In genomic region chr6:15023448-15023847, GRCh38 we compare ENCODE assay signal across 1 cellular context.
TF ChIP-seq lines count a peak whose summit lies in the region.

No MANE protein-coding gene starts in this region.

TF ChIP-seq in GM12878, 131 proteins besides CTCF, POLR2A, EP300 and RAD21 (continued from another document):
- TF ChIP-seq, protein P1, sequence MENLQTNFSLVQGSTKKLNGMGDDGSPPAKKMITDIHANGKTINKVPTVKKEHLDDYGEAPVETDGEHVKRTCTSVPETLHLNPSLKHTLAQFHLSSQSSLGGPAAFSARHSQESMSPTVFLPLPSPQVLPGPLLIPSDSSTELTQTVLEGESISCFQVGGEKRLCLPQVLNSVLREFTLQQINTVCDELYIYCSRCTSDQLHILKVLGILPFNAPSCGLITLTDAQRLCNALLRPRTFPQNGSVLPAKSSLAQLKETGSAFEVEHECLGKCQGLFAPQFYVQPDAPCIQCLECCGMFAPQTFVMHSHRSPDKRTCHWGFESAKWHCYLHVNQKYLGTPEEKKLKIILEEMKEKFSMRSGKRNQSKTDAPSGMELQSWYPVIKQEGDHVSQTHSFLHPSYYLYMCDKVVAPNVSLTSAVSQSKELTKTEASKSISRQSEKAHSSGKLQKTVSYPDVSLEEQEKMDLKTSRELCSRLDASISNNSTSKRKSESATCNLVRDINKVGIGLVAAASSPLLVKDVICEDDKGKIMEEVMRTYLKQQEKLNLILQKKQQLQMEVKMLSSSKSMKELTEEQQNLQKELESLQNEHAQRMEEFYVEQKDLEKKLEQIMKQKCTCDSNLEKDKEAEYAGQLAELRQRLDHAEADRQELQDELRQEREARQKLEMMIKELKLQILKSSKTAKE (IDR thresholded peaks at IDR 0.05; ENCODE audit: low read depth, poor library complexity, severe bottlenecking): peak; percentile 99
- peak; percentile 42; the same call in 1 of the 2 replicates for TF ChIP-seq SMARCA5 (IDR thresholded peaks at IDR 0.05)
- 0 out of 2 replicates have a peak, but pooled peaks have one; percentile 81 for TF ChIP-seq NBN (IDR thresholded peaks at IDR 0.05)
- TF ChIP-seq, protein P2, sequence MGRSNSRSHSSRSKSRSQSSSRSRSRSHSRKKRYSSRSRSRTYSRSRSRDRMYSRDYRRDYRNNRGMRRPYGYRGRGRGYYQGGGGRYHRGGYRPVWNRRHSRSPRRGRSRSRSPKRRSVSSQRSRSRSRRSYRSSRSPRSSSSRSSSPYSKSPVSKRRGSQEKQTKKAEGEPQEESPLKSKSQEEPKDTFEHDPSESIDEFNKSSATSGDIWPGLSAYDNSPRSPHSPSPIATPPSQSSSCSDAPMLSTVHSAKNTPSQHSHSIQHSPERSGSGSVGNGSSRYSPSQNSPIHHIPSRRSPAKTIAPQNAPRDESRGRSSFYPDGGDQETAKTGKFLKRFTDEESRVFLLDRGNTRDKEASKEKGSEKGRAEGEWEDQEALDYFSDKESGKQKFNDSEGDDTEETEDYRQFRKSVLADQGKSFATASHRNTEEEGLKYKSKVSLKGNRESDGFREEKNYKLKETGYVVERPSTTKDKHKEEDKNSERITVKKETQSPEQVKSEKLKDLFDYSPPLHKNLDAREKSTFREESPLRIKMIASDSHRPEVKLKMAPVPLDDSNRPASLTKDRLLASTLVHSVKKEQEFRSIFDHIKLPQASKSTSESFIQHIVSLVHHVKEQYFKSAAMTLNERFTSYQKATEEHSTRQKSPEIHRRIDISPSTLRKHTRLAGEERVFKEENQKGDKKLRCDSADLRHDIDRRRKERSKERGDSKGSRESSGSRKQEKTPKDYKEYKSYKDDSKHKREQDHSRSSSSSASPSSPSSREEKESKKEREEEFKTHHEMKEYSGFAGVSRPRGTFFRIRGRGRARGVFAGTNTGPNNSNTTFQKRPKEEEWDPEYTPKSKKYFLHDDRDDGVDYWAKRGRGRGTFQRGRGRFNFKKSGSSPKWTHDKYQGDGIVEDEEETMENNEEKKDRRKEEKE (IDR thresholded peaks at IDR 0.05): no peak
- peak; percentile 88 for TF ChIP-seq ATF7 (IDR thresholded peaks at IDR 0.05; ENCODE audit: low read depth)
- TF ChIP-seq YY1 (IDR thresholded peaks at IDR 0.05; ENCODE audit: low read depth, low read length): no peak; the same call in 1 of the 2 replicates
- TF ChIP-seq CBX5 (IDR thresholded peaks at IDR 0.05; ENCODE audit: low read depth): 0 out of 2 replicates have a peak, but pooled peaks have one; percentile 67
- TF ChIP-seq NFYA (IDR thresholded peaks at IDR 0.05; ENCODE audit: borderline replicate concordance, low read depth, low read length): no peak
- TF ChIP-seq DPF2 (IDR thresholded peaks at IDR 0.05): peak; percentile 97
- TF ChIP-seq POU2F2 (IDR thresholded peaks at IDR 0.05; ENCODE audit: borderline replicate concordance, low read depth, low read length): peak; percentile 56; the same call in 1 of the 3 replicates
- TF ChIP-seq ZNF24 (IDR thresholded peaks at IDR 0.05): peak; percentile 66; the same call in 1 of the 2 replicates
- peak; percentile 88 for TF ChIP-seq EED (IDR thresholded peaks at IDR 0.05; ENCODE audit: low read depth)
- TF ChIP-seq RELB (IDR thresholded peaks at IDR 0.05; ENCODE audit: low read depth): peak; percentile 88
- TF ChIP-seq SREBF1 (IDR thresholded peaks at IDR 0.05; ENCODE audit: low read length): no peak
- peak; percentile 97 for TF ChIP-seq BACH1 (IDR thresholded peaks at IDR 0.05; ENCODE audit: borderline replicate concordance)
- peak; percentile 50 to 73; a peak in 3 of 4 replicates for TF ChIP-seq BHLHE40 (IDR thresholded peaks at IDR 0.05; ENCODE audit: borderline replicate concordance in 1 of 2, low read depth in 2 of 2, low read length in 1 of 2)
- peak; percentile 72; the same call in 1 of the 2 replicates for TF ChIP-seq CBFB (IDR thresholded peaks at IDR 0.05; ENCODE audit: low read depth)
- TF ChIP-seq TARDBP (IDR thresholded peaks at IDR 0.05; ENCODE audit: borderline replicate concordance): no peak; the same call in 1 of the 2 replicates
- peak; percentile 56; the same call in 1 of the 2 replicates for TF ChIP-seq FOXM1 (IDR thresholded peaks at IDR 0.05; ENCODE audit: low read depth, low read length)
- TF ChIP-seq ZNF384 (IDR thresholded peaks at IDR 0.05; ENCODE audit: borderline replicate concordance, low read depth, low read length): no peak
- peak; percentile 79 for TF ChIP-seq BCL11A (IDR thresholded peaks at IDR 0.05; ENCODE audit: low read depth, low read length)
- TF ChIP-seq, protein P3, sequence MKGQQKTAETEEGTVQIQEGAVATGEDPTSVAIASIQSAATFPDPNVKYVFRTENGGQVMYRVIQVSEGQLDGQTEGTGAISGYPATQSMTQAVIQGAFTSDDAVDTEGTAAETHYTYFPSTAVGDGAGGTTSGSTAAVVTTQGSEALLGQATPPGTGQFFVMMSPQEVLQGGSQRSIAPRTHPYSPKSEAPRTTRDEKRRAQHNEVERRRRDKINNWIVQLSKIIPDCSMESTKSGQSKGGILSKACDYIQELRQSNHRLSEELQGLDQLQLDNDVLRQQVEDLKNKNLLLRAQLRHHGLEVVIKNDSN (IDR thresholded peaks at IDR 0.05; ENCODE audit: borderline replicate concordance, extremely low read length, insufficient read depth, low read depth, low read length): no peak
- TF ChIP-seq POLR2AphosphoS5 (IDR thresholded peaks at IDR 0.05; ENCODE audit: low read length): peak; percentile 42; the same call in 1 of the 2 replicates
- TF ChIP-seq CREM (IDR thresholded peaks at IDR 0.05; ENCODE audit: low read depth): peak; percentile 69; the same call in 1 of the 2 replicates
- no peak for TF ChIP-seq YBX1 (IDR thresholded peaks at IDR 0.05)
- TF ChIP-seq PML (IDR thresholded peaks at IDR 0.05; ENCODE audit: low read length): 0 out of 2 replicates have a peak, but pooled peaks have one; percentile 39
- TF ChIP-seq CHD1 (IDR thresholded peaks at IDR 0.05; ENCODE audit: low read depth, low read length): no peak
- TF ChIP-seq BMI1 (IDR thresholded peaks at IDR 0.05; ENCODE audit: borderline replicate concordance): peak; percentile 79; the same call in 1 of the 2 replicates
- TF ChIP-seq IKZF1 (conservative IDR thresholded peaks at IDR 0.05): peak; percentile 92
- TF ChIP-seq ELK1 (IDR thresholded peaks at IDR 0.05; ENCODE audit: low read depth, low read length): no peak
- no peak for TF ChIP-seq EGR1 (IDR thresholded peaks at IDR 0.05; ENCODE audit: borderline replicate concordance in 1 of 2, low read depth in 2 of 2, low read length in 2 of 2)
- TF ChIP-seq MEF2B (IDR thresholded peaks at IDR 0.05; ENCODE audit: partially characterized antibody, poor library complexity, severe bottlenecking): peak; percentile 79
- TF ChIP-seq RAD51 (IDR thresholded peaks at IDR 0.05): peak; percentile 86
- TF ChIP-seq, protein P4, sequence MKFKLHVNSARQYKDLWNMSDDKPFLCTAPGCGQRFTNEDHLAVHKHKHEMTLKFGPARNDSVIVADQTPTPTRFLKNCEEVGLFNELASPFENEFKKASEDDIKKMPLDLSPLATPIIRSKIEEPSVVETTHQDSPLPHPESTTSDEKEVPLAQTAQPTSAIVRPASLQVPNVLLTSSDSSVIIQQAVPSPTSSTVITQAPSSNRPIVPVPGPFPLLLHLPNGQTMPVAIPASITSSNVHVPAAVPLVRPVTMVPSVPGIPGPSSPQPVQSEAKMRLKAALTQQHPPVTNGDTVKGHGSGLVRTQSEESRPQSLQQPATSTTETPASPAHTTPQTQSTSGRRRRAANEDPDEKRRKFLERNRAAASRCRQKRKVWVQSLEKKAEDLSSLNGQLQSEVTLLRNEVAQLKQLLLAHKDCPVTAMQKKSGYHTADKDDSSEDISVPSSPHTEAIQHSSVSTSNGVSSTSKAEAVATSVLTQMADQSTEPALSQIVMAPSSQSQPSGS (IDR thresholded peaks at IDR 0.05; ENCODE audit: low read length): peak; percentile 63
- TF ChIP-seq ZNF217 (IDR thresholded peaks at IDR 0.05): peak; percentile 81
- TF ChIP-seq ZBED1 (IDR thresholded peaks at IDR 0.05; ENCODE audit: borderline replicate concordance): peak; percentile 82; the same call in 1 of the 2 replicates
- no peak for TF ChIP-seq HCFC1 (IDR thresholded peaks at IDR 0.05; ENCODE audit: low read length)
